ENCODE assay signal across 1 cellular context in genomic region chr9:128870941-128871265, GRCh38.
A peak's percentile ranks its signal among the peaks of the same experiment; 100 is the strongest.
TF ChIP-seq lines count a peak whose summit lies in the region.

No MANE protein-coding gene starts in this region.

TF ChIP-seq in K562, 482 proteins besides CTCF, POLR2A, EP300 and RAD21:
- TF ChIP-seq FOSL1 (tag; conservative IDR thresholded peaks at IDR 0.05) (peak; percentile 36; the same call in 1 of the 2 replicates), ZNF507 (tag; conservative IDR thresholded peaks at IDR 0.05) (peak; percentile 56)
